19 cellular contexts compared by ENCODE assay signal in genomic region chr12:87679262-87679661, GRCh38.
"Had no signal": no experiment of that assay in that cellular context is flagged by ENCODE, and none has a peak within 500 bp of the region (broad histone marks: within the 10 kb centered on the region; RNA-seq: fewer than 3 reads in every experiment).

No MANE protein-coding gene starts in this region.

- DNase-seq: activated CD4-positive, alpha-beta T cell treated with anti-CD3 and anti-CD28 coated beads for 48 hours; activated CD8-positive, alpha-beta memory T cell treated with anti-CD3 and anti-CD28 coated beads, Interleukin-2, amount 50 U/mL, for 4 hours; activated naive CD4-positive, alpha-beta T cell treated with anti-CD3 and anti-CD28 coated beads, Interleukin-2, amount 10 ng/mL, durations not matched to agents 7 days and 5 days; activated naive CD8-positive, alpha-beta T cell treated with anti-CD3 and anti-CD28 coated beads, Interleukin-2, amount 50 U/mL, for 24 hours; activated T-cell treated with anti-CD3 and anti-CD28 coated beads, Interleukin-2, amount 50 U/mL, for 4 hours; aorta; brain microvascular endothelial cell; central memory CD4-positive, alpha-beta T cell; colonic mucosa; glutamatergic neuron; hypothalamus; kidney; left lung; right lobe of liver; stimulated activated CD4-positive, alpha-beta T cell treated with anti-CD3 and anti-CD28 coated beads, Interleukin-4, amount 100 ng/mL, for 24 hours; stomach; T-cell; testis had no signal

- H3K4me3 ChIP-seq: colonic mucosa, left lung, prostate gland, right lobe of liver, stomach, testis had no signal

- H3K9me3 ChIP-seq: colonic mucosa, left lung, prostate gland, right lobe of liver, stomach, testis had no signal

- H3K36me3 ChIP-seq: brain microvascular endothelial cell, colonic mucosa, left lung, prostate gland, right lobe of liver, stomach had no signal

- H3K27me3 ChIP-seq: brain microvascular endothelial cell, colonic mucosa, left lung, right lobe of liver, stomach, testis had no signal
